In the genomic region with DNA sequence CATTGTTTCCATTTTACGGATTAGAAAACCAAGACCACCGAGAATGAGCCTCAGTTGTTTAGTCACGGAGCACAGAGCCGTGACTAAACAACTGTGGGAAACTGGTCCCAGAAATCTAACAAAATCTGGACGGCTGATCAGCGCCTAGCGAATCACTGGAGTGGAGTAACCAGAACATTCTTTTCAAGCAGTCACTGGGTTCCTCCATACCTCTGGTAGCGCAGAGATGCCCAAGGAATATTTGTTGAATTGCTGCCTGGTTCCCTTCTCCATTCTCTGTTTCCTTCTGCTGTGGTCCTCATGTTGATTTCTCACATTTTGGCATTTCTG, we compare ENCODE assay signal across 9 cellular contexts.
DNase-seq lines count a peak whose midpoint lies in the region; ATAC-seq, FAIRE-seq and TF ChIP-seq lines count a peak whose summit lies in the region.
"Had no signal": no experiment of that assay in that cellular context is flagged by ENCODE, and none has a peak within 500 bp of the region (broad histone marks: within the 10 kb centered on the region; RNA-seq: fewer than 3 reads in every experiment).

No MANE protein-coding gene starts in this region.

- H3K4me1 ChIP-seq in kidney (ENCODE audit: control insufficient read depth in 1 of 2, insufficient read depth in 1 of 2, low read depth in 1 of 2, low read length in 2 of 2), result peaks cover 0 to 4% of the 10 kb centered on the region in 2 donors
- peaks cover 3 to 4% of the 10 kb centered on the region in 2 donors for H3K4me1 ChIP-seq in thyroid gland

- intact Hi-C loops in kidney (cut with DNase I) (no loop called here), thyroid gland (cut with DNase I) (no loop called here)

- peaks cover 78% of the 10 kb centered on the region for H3K27me3 Mint-ChIP-seq in activated T-cell treated with anti-CD3 and anti-CD28 coated beads, Interleukin-2, amount 50 U/mL, for 4 hours (ENCODE audit: low read depth)

- peaks cover 14% of the 10 kb centered on the region for H3K4me1 Mint-ChIP-seq in activated T-cell treated with anti-CD3 and anti-CD28 coated beads, Interleukin-2, amount 50 U/mL, for 4 hours (ENCODE audit: low read depth)

- H3K4me3 ChIP-seq in kidney (ENCODE audit: low read length in 2 of 2) (peak overlapping the region; percentile 86 to 95), thyroid gland (replicated peaks in 1 of 3) (peak overlapping the region in 2 of 3 donors; percentile 49 to 73)

- peaks cover 0 to 3% of the 10 kb centered on the region in 2 donors for H3K9me3 ChIP-seq in kidney (ENCODE audit: control insufficient read depth in 1 of 2, low read length in 2 of 2)
- no peaks in the 10 kb centered on the region for H3K9me3 ChIP-seq in thyroid gland

- peak overlapping the region; percentile 79 for H3K4me3 Mint-ChIP-seq in activated T-cell treated with anti-CD3 and anti-CD28 coated beads, Interleukin-2, amount 50 U/mL, for 4 hours

- no peaks in the 10 kb centered on the region for H3K36me3 ChIP-seq in kidney (ENCODE audit: control insufficient read depth in 1 of 2, insufficient read depth in 2 of 2, low read length in 2 of 2)
- no peaks in the 10 kb centered on the region for H3K36me3 ChIP-seq in thyroid gland

- H3K27ac ChIP-seq in kidney (ENCODE audit: low read depth in 2 of 2, low read length in 2 of 2), result no peak overlapping the region
- H3K27ac ChIP-seq in thyroid gland, result no peak overlapping the region

- DNase-seq in activated T-cell treated with anti-CD3 and anti-CD28 coated beads, Interleukin-2, amount 50 U/mL, for 4 hours, result no peak
- no peak for DNase-seq in activated T-cell treated with anti-CD3 and anti-CD28 coated beads, Interleukin-2, amount 50 U/mL, for 1 hour
- peak; percentile 34 for DNase-seq in amniotic epithelial cell (ENCODE audit: low read depth)
- DNase-seq in kidney, result no peak
- DNase-seq in thyroid gland, result no peak
- DNase-seq in HuH-7.5 (ENCODE audit: low spot score), result no peak
- no peak for DNase-seq in NCI-H446 (lab: John Stamatoyannopoulos, UW)
- DNase-seq: DND-41 had no signal

- no peaks in the 10 kb centered on the region for H3K36me3 Mint-ChIP-seq in activated T-cell treated with anti-CD3 and anti-CD28 coated beads, Interleukin-2, amount 50 U/mL, for 4 hours (ENCODE audit: insufficient read depth)

- TF ChIP-seq CTCF in kidney (IDR thresholded peaks at IDR 0.05; ENCODE audit: borderline replicate concordance, extremely low read depth, insufficient read depth) (no peak), thyroid gland (IDR thresholded peaks at IDR 0.05) (no peak)

- no peaks in the 10 kb centered on the region for H3K27me3 ChIP-seq in thyroid gland

- no peak for TF ChIP-seq POLR2A in thyroid gland (IDR thresholded peaks at IDR 0.05)

- ATAC-seq in activated T-cell treated with anti-CD3 and anti-CD28 coated beads, Interleukin-2, amount 50 U/mL, for 4 hours, result no peak
- ATAC-seq in HG02981 (IDR thresholded peaks at IDR 0.05; ENCODE audit: unreplicated experiment), result no peak

- H3K9me3 Mint-ChIP-seq in activated T-cell treated with anti-CD3 and anti-CD28 coated beads, Interleukin-2, amount 50 U/mL, for 4 hours, result peaks cover 8% of the 10 kb centered on the region

- 12 to 17% methylated on average over 8 of the region's 8 CpGs for WGBS in thyroid gland, 2 donors

- no peak overlapping the region for H3K9ac ChIP-seq in kidney (ENCODE audit: low read length in 2 of 2)

- FAIRE-seq in kidney (lab: Jason Lieb, UNC), result no peak
